1 cellular context compared by ENCODE assay signal in genomic region chr12:47949441-47950341, GRCh38.
A peak's percentile ranks its signal among the peaks of the same experiment; 100 is the strongest.
TF ChIP-seq lines count a peak whose summit lies in the region.

No MANE protein-coding gene starts in this region.

TF ChIP-seq in HepG2, 621 proteins besides CTCF, POLR2A, EP300 and RAD21 (continued from another document and continues in another):
- 0 out of 2 replicates have a peak, but pooled peaks have one; percentile 10 for TF ChIP-seq DMAP1 (CRISPR knock-in tag; IDR thresholded peaks at IDR 0.05)
- TF ChIP-seq ZNF766 (CRISPR knock-in tag; IDR thresholded peaks at IDR 0.05; ENCODE audit: borderline replicate concordance) = peak; percentile 26; the same call in 1 of the 2 replicates
- TF ChIP-seq ARID5B (CRISPR knock-in tag; IDR thresholded peaks at IDR 0.05) = peak; percentile 69
- TF ChIP-seq, protein P1, sequence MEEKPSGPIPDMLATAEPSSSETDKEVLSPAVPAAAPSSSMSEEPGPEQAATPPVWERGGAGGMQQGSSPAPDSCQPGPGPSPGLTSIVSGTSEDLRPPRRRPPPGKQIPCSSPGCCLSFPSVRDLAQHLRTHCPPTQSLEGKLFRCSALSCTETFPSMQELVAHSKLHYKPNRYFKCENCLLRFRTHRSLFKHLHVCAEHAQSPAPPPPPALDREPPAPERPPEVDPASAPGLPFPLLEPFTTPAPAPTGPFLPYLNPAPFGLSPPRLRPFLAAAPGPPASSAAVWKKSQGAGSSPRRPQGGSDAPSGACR (CRISPR knock-in tag; IDR thresholded peaks at IDR 0.05) = peak; percentile 37; the same call in 1 of the 2 replicates
- TF ChIP-seq RARG (CRISPR knock-in tag; IDR thresholded peaks at IDR 0.05; ENCODE audit: low read depth) = no peak
- TF ChIP-seq ELF3 (CRISPR knock-in tag; IDR thresholded peaks at IDR 0.05) = peak; percentile 31; the same call in 1 of the 2 replicates
- TF ChIP-seq ZNF207 (IDR thresholded peaks at IDR 0.05; ENCODE audit: borderline replicate concordance) = no peak
- TF ChIP-seq IKZF5 (CRISPR knock-in tag; IDR thresholded peaks at IDR 0.05) = 0 out of 2 replicates have a peak, but pooled peaks have one; percentile 6
- TF ChIP-seq THAP11 (CRISPR knock-in tag; IDR thresholded peaks at IDR 0.05) = peak; percentile 45; the same call in 1 of the 2 replicates
- peak; percentile 50; the same call in 1 of the 2 replicates for TF ChIP-seq FOXP4 (CRISPR knock-in tag; IDR thresholded peaks at IDR 0.05)
- TF ChIP-seq, protein P2, sequence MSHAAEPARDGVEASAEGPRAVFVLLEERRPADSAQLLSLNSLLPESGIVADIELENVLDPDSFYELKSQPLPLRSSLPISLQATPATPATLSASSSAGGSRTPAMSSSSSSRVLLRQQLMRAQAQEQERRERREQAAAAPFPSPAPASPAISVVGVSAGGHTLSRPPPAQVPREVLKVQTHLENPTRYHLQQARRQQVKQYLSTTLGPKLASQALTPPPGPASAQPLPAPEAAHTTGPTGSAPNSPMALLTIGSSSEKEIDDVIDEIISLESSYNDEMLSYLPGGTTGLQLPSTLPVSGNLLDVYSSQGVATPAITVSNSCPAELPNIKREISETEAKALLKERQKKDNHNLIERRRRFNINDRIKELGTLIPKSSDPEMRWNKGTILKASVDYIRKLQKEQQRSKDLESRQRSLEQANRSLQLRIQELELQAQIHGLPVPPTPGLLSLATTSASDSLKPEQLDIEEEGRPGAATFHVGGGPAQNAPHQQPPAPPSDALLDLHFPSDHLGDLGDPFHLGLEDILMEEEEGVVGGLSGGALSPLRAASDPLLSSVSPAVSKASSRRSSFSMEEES (CRISPR knock-in tag; IDR thresholded peaks at IDR 0.05) = 0 out of 2 replicates have a peak, but pooled peaks have one; percentile 37
- TF ChIP-seq ATF7-NPFF (CRISPR knock-in tag; IDR thresholded peaks at IDR 0.05; ENCODE audit: low read depth) = 0 out of 2 replicates have a peak, but pooled peaks have one; percentile 41
- TF ChIP-seq UBTF (CRISPR knock-in tag; IDR thresholded peaks at IDR 0.05) = peak; percentile 44; the same call in 1 of the 2 replicates
- no peak for TF ChIP-seq TRIM22 (IDR thresholded peaks at IDR 0.05)
- peak; percentile 25 for TF ChIP-seq ZNF781 (CRISPR knock-in tag; IDR thresholded peaks at IDR 0.05; ENCODE audit: borderline replicate concordance, not compliant biosample characterization)
- TF ChIP-seq SALL1 (CRISPR knock-in tag; IDR thresholded peaks at IDR 0.05) = peak; percentile 76
- TF ChIP-seq ZNF891 (CRISPR knock-in tag; IDR thresholded peaks at IDR 0.05) = no peak
- no peak for TF ChIP-seq LCORL (IDR thresholded peaks at IDR 0.05)
- TF ChIP-seq LCORL (CRISPR knock-in tag; IDR thresholded peaks at IDR 0.05) = peak; percentile 91
- TF ChIP-seq ZNF101 (CRISPR knock-in tag; IDR thresholded peaks at IDR 0.05; ENCODE audit: borderline replicate concordance, low read depth) = no peak
- TF ChIP-seq ZNF878 (CRISPR knock-in tag; IDR thresholded peaks at IDR 0.05) = 0 out of 2 replicates have a peak, but pooled peaks have one; percentile 63
- TF ChIP-seq ZNF121 (CRISPR knock-in tag; IDR thresholded peaks at IDR 0.05) = 0 out of 2 replicates have a peak, but pooled peaks have one; percentile 27
- TF ChIP-seq, protein P3, sequence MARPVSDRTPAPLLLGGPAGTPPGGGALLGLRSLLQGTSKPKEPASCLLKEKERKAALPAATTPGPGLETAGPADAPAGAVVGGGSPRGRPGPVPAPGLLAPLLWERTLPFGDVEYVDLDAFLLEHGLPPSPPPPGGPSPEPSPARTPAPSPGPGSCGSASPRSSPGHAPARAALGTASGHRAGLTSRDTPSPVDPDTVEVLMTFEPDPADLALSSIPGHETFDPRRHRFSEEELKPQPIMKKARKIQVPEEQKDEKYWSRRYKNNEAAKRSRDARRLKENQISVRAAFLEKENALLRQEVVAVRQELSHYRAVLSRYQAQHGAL (CRISPR knock-in tag; IDR thresholded peaks at IDR 0.05; ENCODE audit: not compliant biosample characterization) = no peak
- TF ChIP-seq, protein P4, sequence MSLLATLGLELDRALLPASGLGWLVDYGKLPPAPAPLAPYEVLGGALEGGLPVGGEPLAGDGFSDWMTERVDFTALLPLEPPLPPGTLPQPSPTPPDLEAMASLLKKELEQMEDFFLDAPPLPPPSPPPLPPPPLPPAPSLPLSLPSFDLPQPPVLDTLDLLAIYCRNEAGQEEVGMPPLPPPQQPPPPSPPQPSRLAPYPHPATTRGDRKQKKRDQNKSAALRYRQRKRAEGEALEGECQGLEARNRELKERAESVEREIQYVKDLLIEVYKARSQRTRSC (CRISPR knock-in tag; IDR thresholded peaks at IDR 0.05; ENCODE audit: low read depth) = no peak
- peak; percentile 53 for TF ChIP-seq RXRA (CRISPR knock-in tag; IDR thresholded peaks at IDR 0.05)
- TF ChIP-seq ZNF792 (CRISPR knock-in tag; IDR thresholded peaks at IDR 0.05) = 0 out of 2 replicates have a peak, but pooled peaks have one; percentile 46
- TF ChIP-seq ARNTL (CRISPR knock-in tag; IDR thresholded peaks at IDR 0.05) = peak; percentile 71
- TF ChIP-seq DPF2 (CRISPR knock-in tag; IDR thresholded peaks at IDR 0.05; ENCODE audit: borderline replicate concordance, low read depth) = peak; percentile 48
- peak; percentile 62; the same call in 1 of the 2 replicates for TF ChIP-seq ZNF292 (CRISPR knock-in tag; IDR thresholded peaks at IDR 0.05; ENCODE audit: borderline replicate concordance, low read depth)
- no peak for TF ChIP-seq TFDP1 (CRISPR knock-in tag; IDR thresholded peaks at IDR 0.05; ENCODE audit: borderline replicate concordance)
- no peak for TF ChIP-seq HNRNPUL1 (IDR thresholded peaks at IDR 0.05; ENCODE audit: low read depth, low read length)
- peak; percentile 63; the same call in 1 of the 2 replicates for TF ChIP-seq ZSCAN9 (CRISPR knock-in tag; IDR thresholded peaks at IDR 0.05; ENCODE audit: borderline replicate concordance)
- TF ChIP-seq MXD4 (CRISPR knock-in tag; IDR thresholded peaks at IDR 0.05) = peak; percentile 69
- TF ChIP-seq HOXA3 (CRISPR knock-in tag; IDR thresholded peaks at IDR 0.05) = 0 out of 2 replicates have a peak, but pooled peaks have one; percentile 45
- peak; percentile 44; the same call in 1 of the 2 replicates for TF ChIP-seq ZNF160 (CRISPR knock-in tag; IDR thresholded peaks at IDR 0.05)
- no peak for TF ChIP-seq KDM5B (CRISPR knock-in tag; IDR thresholded peaks at IDR 0.05; ENCODE audit: borderline replicate concordance)
